Comparison of ENCODE assay signal across 11 cellular contexts in the genomic region with DNA sequence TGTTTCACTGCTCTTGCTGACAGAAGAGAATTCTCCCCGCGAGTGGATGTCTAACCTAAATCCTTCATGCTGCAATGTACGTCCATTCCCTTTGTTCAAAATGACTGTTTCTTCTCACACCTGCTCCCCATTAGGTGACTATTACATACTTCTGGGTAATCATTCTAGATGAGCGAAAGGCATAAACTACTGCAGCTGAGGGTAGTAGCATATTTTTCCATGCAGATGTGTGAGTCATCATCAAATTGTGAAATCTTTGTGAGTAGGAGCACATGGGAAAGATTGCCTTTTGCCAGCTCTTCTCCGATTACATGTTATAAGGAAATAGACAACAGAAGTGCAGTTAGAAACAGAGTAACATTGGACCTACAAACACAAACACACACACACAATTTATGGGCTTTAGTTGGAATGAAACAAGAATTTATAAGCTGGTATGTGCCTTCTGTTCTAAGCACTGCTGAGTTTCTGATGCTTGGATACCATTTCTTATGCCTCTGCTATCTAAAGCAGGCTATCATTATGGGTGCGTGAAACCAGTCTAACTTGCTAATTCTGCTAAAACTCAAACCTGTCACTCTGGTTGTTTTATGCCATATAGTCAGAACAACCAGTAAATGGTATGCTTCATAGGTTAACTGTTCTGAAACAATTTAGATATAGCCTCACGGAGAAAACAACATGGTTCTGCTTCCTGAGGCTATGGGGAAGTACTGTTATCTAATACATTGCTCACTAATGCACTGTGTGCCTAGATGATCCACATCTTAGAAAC.
DNase-seq lines count a peak whose midpoint lies in the region; ATAC-seq and TF ChIP-seq lines count a peak whose summit lies in the region.
"Had no signal": no experiment of that assay in that cellular context is flagged by ENCODE, and none has a peak within 500 bp of the region (broad histone marks: within the 10 kb centered on the region; RNA-seq: fewer than 3 reads in every experiment).

No MANE protein-coding gene starts in this region.

- DNase-seq in COLO829 (ENCODE audit: low spot score) (peak; percentile 40), NB4 (ENCODE audit: low read depth) (peak; percentile 22), epithelial cell of proximal tubule (ENCODE audit: low read depth) (peak; percentile 45), osteoblast (ENCODE audit: insufficient read length, low spot score, missing footprints) (peak; percentile 70), dorsolateral prefrontal cortex (no peak), amygdala (lab: John Stamatoyannopoulos, UW) (no peak)
- DNase-seq: activated T-cell treated with anti-CD3 and anti-CD28 coated beads for 4 hours, occipital lobe had no signal

- H3K4me3 ChIP-seq in NB4 (ENCODE audit: low read depth, low read length) (no peak overlapping the region), epithelial cell of proximal tubule (ENCODE audit: low read depth, low read length) (no peak overlapping the region), osteoblast (ENCODE audit: insufficient read depth, low read length) (no peak overlapping the region), dorsolateral prefrontal cortex (no peak overlapping the region)
- H3K4me3 ChIP-seq: K562 had no signal

- no peaks in the 10 kb centered on the region for H3K36me3 ChIP-seq in osteoblast (ENCODE audit: insufficient read depth, low read length)

- ATAC-seq in GM21515 (IDR thresholded peaks at IDR 0.05; ENCODE audit: unreplicated experiment) (no peak), GM21526 (IDR thresholded peaks at IDR 0.05; ENCODE audit: low FRiP score, unreplicated experiment) (no peak)
- ATAC-seq: K562 had no signal

- H3K27ac ChIP-seq in osteoblast (ENCODE audit: low read depth, low read length) (no peak overlapping the region), dorsolateral prefrontal cortex (peak overlapping the region in 1 of 59 donors; percentile 27)

- intact Hi-C loops in dorsolateral prefrontal cortex (cut with DNase I), result no loop called here

- no peak overlapping the region for H3K4me2 ChIP-seq in osteoblast (ENCODE audit: insufficient read depth, low read length)

- H3K79me2 ChIP-seq in osteoblast (ENCODE audit: insufficient read depth, low read length), result no peaks in the 10 kb centered on the region

- TF ChIP-seq POLR2A in NB4 (IDR thresholded peaks at IDR 0.05; ENCODE audit: extremely low read depth, insufficient read length), result no peak

- no peak for TF ChIP-seq CTCF in NB4 (IDR thresholded peaks at IDR 0.05; ENCODE audit: low read depth, low read length)
- TF ChIP-seq CTCF in epithelial cell of proximal tubule (conservative IDR thresholded peaks at IDR 0.05; ENCODE audit: low read depth, low read length), result no peak
- TF ChIP-seq CTCF in osteoblast (IDR thresholded peaks at IDR 0.05; ENCODE audit: extremely low read depth, low read depth, low read length), result no peak
- no peak for TF ChIP-seq CTCF in dorsolateral prefrontal cortex (IDR thresholded peaks at IDR 0.05 in 54 of 56, conservative IDR thresholded peaks at IDR 0.05 in 2 of 56; ENCODE audit: low read depth in 1 of 56, partially characterized antibody in 56 of 56)

- H3K27me3 ChIP-seq in osteoblast (ENCODE audit: insufficient read depth, low read length), result peaks cover 3% of the 10 kb centered on the region
- H3K27me3 ChIP-seq in dorsolateral prefrontal cortex, result peaks cover 0 to 18% (median 0%) of the 10 kb centered on the region in 45 donors

- no peaks in the 10 kb centered on the region for H3K9me3 ChIP-seq in osteoblast (ENCODE audit: low read depth, low read length)

- H3K4me1 ChIP-seq in osteoblast (ENCODE audit: insufficient read depth, low read length), result no peaks in the 10 kb centered on the region

- no peaks in the 10 kb centered on the region for H4K20me1 ChIP-seq in osteoblast (ENCODE audit: insufficient read depth, low read length)

- H2AFZ ChIP-seq in osteoblast (ENCODE audit: low read length), result no peak overlapping the region

Comparison
In these comparisons a context has a peak if more than half of its experiments do, and no peak if none do; other contexts are left out.
1. DNase-seq: peak in COLO829 (single experiment), NB4 (single experiment), epithelial cell of proximal tubule (single experiment) and osteoblast (single experiment); none in dorsolateral prefrontal cortex (0 of 10) and amygdala (0 of 56).